In genomic region chr3:172258616-172259015, GRCh38 we compare ENCODE assay signal across 12 cellular contexts.
DNase-seq lines count a peak whose midpoint lies in the region; ATAC-seq and TF ChIP-seq lines count a peak whose summit lies in the region.
"Had no signal": no experiment of that assay in that cellular context is flagged by ENCODE, and none has a peak within 500 bp of the region (broad histone marks: within the 10 kb centered on the region; RNA-seq: fewer than 3 reads in every experiment).

No MANE protein-coding gene starts in this region.

- peak overlapping the region; percentile 81 to 97 (median 88) for H3K27ac ChIP-seq in gastroesophageal sphincter
- peak overlapping the region; percentile 35 for H3K27ac ChIP-seq in neuronal stem cell (replicated peaks; ENCODE audit: low read length)
- H3K27ac ChIP-seq in upper lobe of right lung, result peak overlapping the region; percentile 51
- H3K27ac ChIP-seq: KMS-11, parathyroid adenoma had no signal

- no peak overlapping the region for H2BK12ac ChIP-seq in neuronal stem cell (ENCODE audit: low read length)

- H2BK15ac ChIP-seq in neuronal stem cell (ENCODE audit: low read length), result no peak overlapping the region

- no peak overlapping the region for H2AK5ac ChIP-seq in neuronal stem cell (ENCODE audit: low read depth, low read length)

- 20 to 26% methylated on average over 3 of the region's 3 CpGs for WGBS in gastroesophageal sphincter (ENCODE audit: low coverage in 1 of 2), 2 donors
- no CpG with 5 or more reads among the region's 3 CpGs for WGBS in neuronal stem cell (ENCODE audit: extremely low coverage in 2 of 2, insufficient read length in 2 of 2, insufficient replicate concordance in 1 of 2), 2 donors

- H4K8ac ChIP-seq in neuronal stem cell (ENCODE audit: low read depth, low read length), result no peak overlapping the region

- H3K4me2 ChIP-seq in neuronal stem cell (ENCODE audit: insufficient read depth, low read length, poor library complexity, severe bottlenecking), result no peak overlapping the region
- H3K4me2 ChIP-seq: KMS-11 had no signal

- H3K4me3 ChIP-seq in adipocyte (ENCODE audit: low read length) (peak overlapping the region; percentile 30), gastroesophageal sphincter (no peak overlapping the region), neuronal stem cell (ENCODE audit: low read length in 2 of 2) (no peak overlapping the region), upper lobe of right lung (no peak overlapping the region)

- no peak overlapping the region for H3K4ac ChIP-seq in neuronal stem cell (ENCODE audit: low read length)

- no peak overlapping the region for H2AFZ ChIP-seq in neuronal stem cell (ENCODE audit: low read length)
- H2AFZ ChIP-seq: parathyroid adenoma had no signal

- H3K4me1 ChIP-seq in adipocyte (ENCODE audit: control insufficient read depth, insufficient read depth, low read length), result peaks cover 80% of the 10 kb centered on the region
- H3K4me1 ChIP-seq in gastroesophageal sphincter, result peaks cover 44 to 86% (median 53%) of the 10 kb centered on the region in 3 donors
- H3K4me1 ChIP-seq in neuronal stem cell (ENCODE audit: control insufficient read depth in 2 of 2, insufficient read depth in 1 of 2, low read depth in 1 of 2, low read length in 2 of 2), result peaks cover 9 to 18% of the 10 kb centered on the region in 2 donors
- peaks cover 51% of the 10 kb centered on the region for H3K4me1 ChIP-seq in upper lobe of right lung
- H3K4me1 ChIP-seq: parathyroid adenoma had no signal

- no peak for TF ChIP-seq EP300 in gastroesophageal sphincter (IDR thresholded peaks at IDR 0.05)

- no peak overlapping the region for H3K23ac ChIP-seq in neuronal stem cell (ENCODE audit: low read depth, low read length, poor library complexity)

- H4K91ac ChIP-seq in neuronal stem cell (ENCODE audit: low read depth, low read length, poor library complexity), result no peak overlapping the region

- TF ChIP-seq CTCF in gastroesophageal sphincter (IDR thresholded peaks at IDR 0.05) (no peak), upper lobe of right lung (IDR thresholded peaks at IDR 0.05) (no peak)

- H3K79me1 ChIP-seq in neuronal stem cell (ENCODE audit: low read depth, low read length), result no peaks in the 10 kb centered on the region

- H3K27me3 ChIP-seq in adipocyte (replicated peaks; ENCODE audit: control insufficient read depth, insufficient read depth, low read length), result no peaks in the 10 kb centered on the region
- no peaks in the 10 kb centered on the region for H3K27me3 ChIP-seq in gastroesophageal sphincter
- no peaks in the 10 kb centered on the region for H3K27me3 ChIP-seq in neuronal stem cell (ENCODE audit: control insufficient read depth in 3 of 3, insufficient read depth in 3 of 3, low read depth in 1 of 3, low read length in 3 of 3)
- H3K27me3 ChIP-seq in upper lobe of right lung, result no peaks in the 10 kb centered on the region

- H3K18ac ChIP-seq in neuronal stem cell (ENCODE audit: low read length), result no peak overlapping the region

- no peak overlapping the region for H2BK120ac ChIP-seq in neuronal stem cell (ENCODE audit: low read depth, low read length)

- H3K9ac ChIP-seq in adipocyte (ENCODE audit: low read length) (peak overlapping the region; percentile 1), neuronal stem cell (ENCODE audit: low read depth, low read length, poor library complexity) (no peak overlapping the region)
- H3K9ac ChIP-seq: KMS-11, parathyroid adenoma had no signal

- no peak overlapping the region for H2BK5ac ChIP-seq in neuronal stem cell (ENCODE audit: low read length)

- H3K9me3 ChIP-seq in adipocyte (ENCODE audit: control insufficient read depth, low read length) (no peaks in the 10 kb centered on the region), gastroesophageal sphincter (no peaks in the 10 kb centered on the region), neuronal stem cell (replicated peaks in 1 of 2; ENCODE audit: control insufficient read depth in 2 of 2, insufficient read depth in 1 of 2, low read depth in 1 of 2, low read length in 2 of 2) (no peaks in the 10 kb centered on the region), upper lobe of right lung (no peaks in the 10 kb centered on the region)

- H3K36me3 ChIP-seq in adipocyte (ENCODE audit: control insufficient read depth, insufficient read depth, low read length, severe bottlenecking) (peaks cover 41% of the 10 kb centered on the region), gastroesophageal sphincter (no peaks in the 10 kb centered on the region), neuronal stem cell (replicated peaks in 1 of 2; ENCODE audit: control insufficient read depth in 2 of 2, insufficient read depth in 2 of 2, low read length in 2 of 2) (peaks cover 0 to 74% of the 10 kb centered on the region in 2 donors), upper lobe of right lung (peaks cover 27% of the 10 kb centered on the region)

- no peak for TF ChIP-seq POLR2A in gastroesophageal sphincter (IDR thresholded peaks at IDR 0.05)

- DNase-seq in adipocyte (ENCODE audit: low read depth), result no peak
- no peak for DNase-seq in neuronal stem cell (ENCODE audit: low spot score)
- no peak for DNase-seq in upper lobe of right lung
- no peak for DNase-seq in NOMO-1 (lab: John Stamatoyannopoulos, UW; ENCODE audit: unreplicated experiment in 2 of 2)
- DNase-seq in NCI-H510A treated with DMSO at 0.1 percent for 48 hours (lab: John Stamatoyannopoulos, UW), result no peak
- DNase-seq: activated naive CD8-positive, alpha-beta T cell treated with anti-CD3 and anti-CD28 coated beads, Interleukin-2, amount 10 ng/mL, durations not matched to agents 7 days and 5 days; COR-L47; RPMI8226 had no signal

- ATAC-seq in gastroesophageal sphincter (peak; percentile 50), upper lobe of right lung (no peak), HG03571 (IDR thresholded peaks at IDR 0.05; ENCODE audit: unreplicated experiment) (no peak)

- no peak overlapping the region for H3K14ac ChIP-seq in neuronal stem cell (ENCODE audit: low read length)

- intact Hi-C loops in upper lobe of right lung (cut with DNase I), result no loop called here

Comparison
In these comparisons a context has a peak if more than half of its experiments do, and no peak if none do; other contexts are left out.
1. H3K27ac ChIP-seq: peak in every context shown above with its lines; median percentile 88 in gastroesophageal sphincter; 51 in upper lobe of right lung; 35 in neuronal stem cell.